ENCODE assay signal across 8 cellular contexts in the genomic region with DNA sequence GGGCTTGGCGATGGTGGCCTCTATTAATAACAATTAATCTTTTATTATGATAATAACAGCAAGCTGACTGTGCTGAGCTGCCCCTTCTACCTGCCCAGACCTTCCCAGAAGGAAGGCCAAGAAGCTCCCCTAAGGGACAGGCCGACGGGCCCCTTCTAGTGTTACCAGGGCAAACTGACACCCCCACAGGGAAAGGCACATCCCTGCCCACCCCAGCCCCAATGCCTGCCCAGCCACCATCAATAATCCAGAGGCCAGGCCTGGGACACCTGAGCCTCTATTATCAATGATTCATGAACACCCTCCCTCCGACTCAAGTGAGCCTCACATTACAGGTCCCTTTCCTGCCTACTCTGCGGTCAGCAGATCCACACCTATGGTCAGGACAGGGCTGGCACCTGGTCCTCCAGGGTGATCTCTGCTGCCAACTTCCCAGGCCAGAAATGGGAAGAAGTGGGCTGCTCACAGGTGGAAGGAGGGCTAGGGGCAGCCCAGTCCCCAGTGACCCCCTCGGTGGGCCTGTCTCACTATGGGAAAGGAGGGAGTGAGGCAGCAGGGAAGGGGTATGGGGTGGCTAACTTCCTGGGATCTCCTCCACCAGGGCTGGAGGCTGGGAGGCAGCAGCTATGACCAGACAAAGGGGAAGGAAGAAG. TPM values are rescaled to one million over a fixed set of nuclear protein-coding genes. Genes with fewer than 3 reads are reported as not detected.
DNase-seq lines count a peak whose midpoint lies in the region; ATAC-seq and TF ChIP-seq lines count a peak whose summit lies in the region.

No MANE protein-coding gene starts in this region.

- H3K36me3 Mint-ChIP-seq in mesothelial cell of epicardium, result no peaks in the 10 kb centered on the region

- intact Hi-C loops in cardiac septum (cut with DNase I), result loop anchor here (5.0 kb wide), 1 partner anchor 215 kb away; no protein-coding TSS in a partner anchor
- intact Hi-C loops in Right ventricle myocardium superior (cut with DNase I), result loop anchor here (5.0 kb wide), 1 partner anchor 40 kb away; a partner anchor contains a TSS
- intact Hi-C loops in breast epithelium (cut with DNase I; ENCODE audit: low total_unique reads), result loop anchor here (10.0 kb wide), 1 partner anchor 88 kb away; no protein-coding TSS in a partner anchor
- intact Hi-C loops in uterus (cut with DNase I; ENCODE audit: low total_unique reads), result no loop called here

- H3K36me3 ChIP-seq in breast epithelium (no peaks in the 10 kb centered on the region), uterus (no peaks in the 10 kb centered on the region)

- H3K27ac ChIP-seq in breast epithelium (peak overlapping the region; percentile 94 to 95), uterus (peak overlapping the region; percentile 92 to 94)

- DNase-seq in cardiac septum (ENCODE audit: low spot score), result peak; percentile 67
- no peak for DNase-seq in Right ventricle myocardium superior
- no peak for DNase-seq in breast epithelium (ENCODE audit: low spot score in 2 of 2)
- DNase-seq in mesothelial cell of epicardium (ENCODE audit: low spot score in 2 of 2, unreplicated experiment in 2 of 2), result no peak
- DNase-seq in uterus, result no peak
- DNase-seq in NCI-H524 (lab: John Stamatoyannopoulos, UW), result no peak

- H3K27ac Mint-ChIP-seq in mesothelial cell of epicardium, result no peak overlapping the region

- H3K27me3 Mint-ChIP-seq in mesothelial cell of epicardium (ENCODE audit: low read depth), result no peaks in the 10 kb centered on the region

- H3K4me1 Mint-ChIP-seq in mesothelial cell of epicardium, result peaks cover 16% of the 10 kb centered on the region

- ATAC-seq in Right ventricle myocardium superior (ENCODE audit: poor library complexity), result no peak
- ATAC-seq in HG03025 (IDR thresholded peaks at IDR 0.05; ENCODE audit: low FRiP score, unreplicated experiment), result no peak
- no peak for ATAC-seq in GM18517 (IDR thresholded peaks at IDR 0.05; ENCODE audit: unreplicated experiment)

- H3K4me1 ChIP-seq in breast epithelium (peaks cover 13 to 15% of the 10 kb centered on the region in 2 donors), uterus (peaks cover 11 to 18% of the 10 kb centered on the region in 2 donors)

- H3K9me3 Mint-ChIP-seq in mesothelial cell of epicardium, result no peaks in the 10 kb centered on the region

- TF ChIP-seq CTCF in breast epithelium (IDR thresholded peaks at IDR 0.05) (no peak), mesothelial cell of epicardium (IDR thresholded peaks at IDR 0.05; ENCODE audit: unreplicated experiment) (no peak), uterus (IDR thresholded peaks at IDR 0.05) (no peak)

- TF ChIP-seq POLR2A in breast epithelium (IDR thresholded peaks at IDR 0.05) (no peak), uterus (IDR thresholded peaks at IDR 0.05) (no peak)

- no peaks in the 10 kb centered on the region for H3K9me3 ChIP-seq in breast epithelium
- no peaks in the 10 kb centered on the region for H3K9me3 ChIP-seq in uterus

- no peaks in the 10 kb centered on the region for H3K27me3 ChIP-seq in breast epithelium
- no peaks in the 10 kb centered on the region for H3K27me3 ChIP-seq in uterus

- H3K4me3 Mint-ChIP-seq in mesothelial cell of epicardium, result peak overlapping the region; percentile 41

- H3K4me3 ChIP-seq in breast epithelium, result peak overlapping the region; percentile 70 to 96 (median 78)
- H3K4me3 ChIP-seq in uterus, result no peak overlapping the region

RNA-seq across cellular contexts. Expression of a gene that starts 1.8 kb away (rescaled TPM):
- total RNA-seq in cardiac septum, result 69.5 TPM
- 131 TPM for total RNA-seq in Right ventricle myocardium superior
- total RNA-seq in breast epithelium, result 10 to 100 TPM; 52.7 to 84.5 (median 65.2) TPM
- 26.6 to 30.6 TPM (median 28.7 TPM) in 3 replicates for total RNA-seq in mesothelial cell of epicardium
- 100 to 1,000 TPM in 1 of 4 donors, 10 to 100 TPM in 3; 45.9 to 105 (median 50.2) TPM for total RNA-seq in uterus

RNA-seq across cellular contexts. Expression of a gene that starts 8.4 kb away (rescaled TPM):
- total RNA-seq in cardiac septum (8.9 TPM), Right ventricle myocardium superior (8.4 TPM), breast epithelium (10 to 100 TPM; 15.4 to 31.2 (median 20.2) TPM), mesothelial cell of epicardium (10.6 to 11.8 TPM (median 11.6 TPM) in 3 replicates), uterus (10 to 100 TPM; 23.9 to 32.3 (median 31.5) TPM)

RNA-seq across cellular contexts. Expression of a gene that starts 11.7 kb away (rescaled TPM):
- total RNA-seq in cardiac septum (0.16 TPM), Right ventricle myocardium superior (0.32 TPM), breast epithelium (under 1 TPM in 1 of 3 donors, not detected in 2; 0.29 TPM), mesothelial cell of epicardium (0.16 to 0.23 TPM in 2 of 3 replicates, not detected in the other), uterus (1 to 10 TPM in 1 of 4 donors, under 1 TPM in 1, not detected in 2; 0.14 to 1.5 TPM)

RNA-seq across cellular contexts. Expression of a gene that starts 39.2 kb away (rescaled TPM):
- total RNA-seq in cardiac septum (154 TPM), Right ventricle myocardium superior (160 TPM), breast epithelium (10 to 100 TPM; 25.9 to 34.7 (median 33.3) TPM), mesothelial cell of epicardium (32.1 to 34.0 TPM (median 33.2 TPM) in 3 replicates), uterus (10 to 100 TPM in 3 of 4 donors, 1 to 10 TPM in 1; 4.9 to 56.2 (median 36.2) TPM)

RNA-seq across cellular contexts. Expression of a gene that starts 41.3 kb away (rescaled TPM):
- total RNA-seq in cardiac septum (69.7 TPM), Right ventricle myocardium superior (61.0 TPM), breast epithelium (10 to 100 TPM; 49.6 to 53.1 (median 52.1) TPM), mesothelial cell of epicardium (99.0 to 105 TPM (median 101 TPM) in 3 replicates), uterus (100 to 1,000 TPM in 1 of 4 donors, 10 to 100 TPM in 3; 24.6 to 128 (median 70.3) TPM)

Comparison
In these comparisons a context has a peak if more than half of its experiments do, and no peak if none do; other contexts are left out.
1. H3K4me3 ChIP-seq: peak in breast epithelium (3 of 3); none in uterus (0 of 2).